ENCODE assay signal across 1 cellular context in the genomic region with DNA sequence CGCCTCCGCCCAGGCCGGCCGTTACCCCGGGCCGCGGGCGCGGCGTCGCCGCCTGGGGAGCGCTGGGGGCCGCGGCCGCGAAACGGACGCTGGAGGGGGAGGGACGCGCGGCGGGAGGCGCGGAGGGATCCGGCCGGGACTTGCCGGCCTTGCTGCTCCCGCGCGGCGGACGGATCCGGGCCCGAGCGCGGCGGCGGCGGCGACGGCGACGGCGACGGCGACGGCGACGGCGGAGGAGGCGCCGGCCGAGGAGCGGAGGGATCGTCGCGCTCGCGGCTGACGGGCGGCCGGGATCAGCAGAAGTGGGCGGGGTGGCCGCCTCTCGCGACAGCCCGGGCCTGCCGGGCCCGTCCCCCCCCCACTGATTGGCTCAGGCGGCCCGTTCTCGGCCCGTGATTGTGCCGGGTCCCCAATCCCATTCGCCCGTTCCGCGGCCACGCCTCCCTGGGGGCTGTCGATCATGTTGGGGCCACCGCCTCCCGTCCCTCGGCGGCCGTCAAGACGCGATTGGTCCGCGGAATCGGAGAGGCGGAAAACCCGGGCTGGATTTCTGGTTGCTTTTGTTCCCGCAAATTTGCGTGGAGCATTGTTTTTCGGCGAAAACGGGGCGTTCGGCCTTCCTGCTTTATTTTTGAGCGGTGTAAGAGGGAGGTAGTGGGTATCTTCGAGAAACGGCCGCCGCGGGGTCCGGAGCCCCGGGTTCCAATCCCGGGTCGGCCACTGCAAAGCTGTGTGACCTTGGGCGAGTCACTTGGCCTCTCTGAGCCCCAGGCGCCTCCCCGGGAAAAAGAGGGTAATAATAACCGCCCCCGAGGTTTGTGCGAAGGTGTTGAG.
TF ChIP-seq lines count a peak whose summit lies in the region.

A gene (minus strand): TSS at position 304 of the 834 bp plus-strand sequence. CDS start 786 bp downstream, outside the sequence.

TF ChIP-seq in HCT116, 20 proteins besides CTCF, POLR2A, EP300 and RAD21 (continued from another document):
- TF ChIP-seq, protein P1, sequence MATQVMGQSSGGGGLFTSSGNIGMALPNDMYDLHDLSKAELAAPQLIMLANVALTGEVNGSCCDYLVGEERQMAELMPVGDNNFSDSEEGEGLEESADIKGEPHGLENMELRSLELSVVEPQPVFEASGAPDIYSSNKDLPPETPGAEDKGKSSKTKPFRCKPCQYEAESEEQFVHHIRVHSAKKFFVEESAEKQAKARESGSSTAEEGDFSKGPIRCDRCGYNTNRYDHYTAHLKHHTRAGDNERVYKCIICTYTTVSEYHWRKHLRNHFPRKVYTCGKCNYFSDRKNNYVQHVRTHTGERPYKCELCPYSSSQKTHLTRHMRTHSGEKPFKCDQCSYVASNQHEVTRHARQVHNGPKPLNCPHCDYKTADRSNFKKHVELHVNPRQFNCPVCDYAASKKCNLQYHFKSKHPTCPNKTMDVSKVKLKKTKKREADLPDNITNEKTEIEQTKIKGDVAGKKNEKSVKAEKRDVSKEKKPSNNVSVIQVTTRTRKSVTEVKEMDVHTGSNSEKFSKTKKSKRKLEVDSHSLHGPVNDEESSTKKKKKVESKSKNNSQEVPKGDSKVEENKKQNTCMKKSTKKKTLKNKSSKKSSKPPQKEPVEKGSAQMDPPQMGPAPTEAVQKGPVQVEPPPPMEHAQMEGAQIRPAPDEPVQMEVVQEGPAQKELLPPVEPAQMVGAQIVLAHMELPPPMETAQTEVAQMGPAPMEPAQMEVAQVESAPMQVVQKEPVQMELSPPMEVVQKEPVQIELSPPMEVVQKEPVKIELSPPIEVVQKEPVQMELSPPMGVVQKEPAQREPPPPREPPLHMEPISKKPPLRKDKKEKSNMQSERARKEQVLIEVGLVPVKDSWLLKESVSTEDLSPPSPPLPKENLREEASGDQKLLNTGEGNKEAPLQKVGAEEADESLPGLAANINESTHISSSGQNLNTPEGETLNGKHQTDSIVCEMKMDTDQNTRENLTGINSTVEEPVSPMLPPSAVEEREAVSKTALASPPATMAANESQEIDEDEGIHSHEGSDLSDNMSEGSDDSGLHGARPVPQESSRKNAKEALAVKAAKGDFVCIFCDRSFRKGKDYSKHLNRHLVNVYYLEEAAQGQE (IDR thresholded peaks at IDR 0.05; ENCODE audit: low read depth), result no peak
